2 cellular contexts compared by ENCODE assay signal in the genomic region with DNA sequence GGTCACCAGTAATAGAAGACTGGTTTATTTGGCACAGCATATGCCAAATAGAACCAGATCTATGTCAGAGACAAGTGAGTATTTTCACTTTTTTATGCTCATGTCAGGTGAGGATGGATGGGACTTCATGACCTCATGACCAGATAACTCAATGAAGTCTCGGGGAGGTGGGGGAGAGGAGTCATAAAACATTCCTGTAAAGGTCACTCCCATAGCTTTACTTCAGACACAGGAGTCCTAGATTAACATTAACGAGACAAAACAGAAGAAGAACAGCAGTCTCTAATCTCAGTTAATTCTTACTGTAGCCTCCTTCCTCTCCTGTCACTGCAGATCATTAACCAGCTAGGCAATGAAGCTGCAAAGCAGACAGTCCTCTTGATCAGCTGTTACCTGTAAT.
TF ChIP-seq lines count a peak whose summit lies in the region.

No MANE protein-coding gene starts in this region.

TF ChIP-seq in HEK293, 187 proteins besides CTCF, POLR2A, EP300 and RAD21 (continued from another document):
- TF ChIP-seq, protein P1, sequence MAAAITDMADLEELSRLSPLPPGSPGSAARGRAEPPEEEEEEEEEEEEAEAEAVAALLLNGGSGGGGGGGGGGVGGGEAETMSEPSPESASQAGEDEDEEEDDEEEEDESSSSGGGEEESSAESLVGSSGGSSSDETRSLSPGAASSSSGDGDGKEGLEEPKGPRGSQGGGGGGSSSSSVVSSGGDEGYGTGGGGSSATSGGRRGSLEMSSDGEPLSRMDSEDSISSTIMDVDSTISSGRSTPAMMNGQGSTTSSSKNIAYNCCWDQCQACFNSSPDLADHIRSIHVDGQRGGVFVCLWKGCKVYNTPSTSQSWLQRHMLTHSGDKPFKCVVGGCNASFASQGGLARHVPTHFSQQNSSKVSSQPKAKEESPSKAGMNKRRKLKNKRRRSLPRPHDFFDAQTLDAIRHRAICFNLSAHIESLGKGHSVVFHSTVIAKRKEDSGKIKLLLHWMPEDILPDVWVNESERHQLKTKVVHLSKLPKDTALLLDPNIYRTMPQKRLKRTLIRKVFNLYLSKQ (tag by site-specific recombination; IDR thresholded peaks at IDR 0.05; ENCODE audit: borderline replicate concordance): no peak
TF ChIP-seq in HEK293: peak in this region for 1.

TF ChIP-seq in SK-N-SH, 30 proteins besides CTCF, POLR2A, EP300 and RAD21 (continued from another document):
- TF ChIP-seq, protein P2, sequence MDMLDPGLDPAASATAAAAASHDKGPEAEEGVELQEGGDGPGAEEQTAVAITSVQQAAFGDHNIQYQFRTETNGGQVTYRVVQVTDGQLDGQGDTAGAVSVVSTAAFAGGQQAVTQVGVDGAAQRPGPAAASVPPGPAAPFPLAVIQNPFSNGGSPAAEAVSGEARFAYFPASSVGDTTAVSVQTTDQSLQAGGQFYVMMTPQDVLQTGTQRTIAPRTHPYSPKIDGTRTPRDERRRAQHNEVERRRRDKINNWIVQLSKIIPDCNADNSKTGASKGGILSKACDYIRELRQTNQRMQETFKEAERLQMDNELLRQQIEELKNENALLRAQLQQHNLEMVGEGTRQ (IDR thresholded peaks at IDR 0.05; ENCODE audit: borderline replicate concordance, low read depth, low read length): no peak
- no peak for TF ChIP-seq TEAD4 (IDR thresholded peaks at IDR 0.05; ENCODE audit: borderline replicate concordance, insufficient read depth)
- TF ChIP-seq RCOR1 (IDR thresholded peaks at IDR 0.05; ENCODE audit: low read length): no peak
- no peak for TF ChIP-seq RXRA (IDR thresholded peaks at IDR 0.05; ENCODE audit: borderline replicate concordance, low read depth)
- TF ChIP-seq, protein P3, sequence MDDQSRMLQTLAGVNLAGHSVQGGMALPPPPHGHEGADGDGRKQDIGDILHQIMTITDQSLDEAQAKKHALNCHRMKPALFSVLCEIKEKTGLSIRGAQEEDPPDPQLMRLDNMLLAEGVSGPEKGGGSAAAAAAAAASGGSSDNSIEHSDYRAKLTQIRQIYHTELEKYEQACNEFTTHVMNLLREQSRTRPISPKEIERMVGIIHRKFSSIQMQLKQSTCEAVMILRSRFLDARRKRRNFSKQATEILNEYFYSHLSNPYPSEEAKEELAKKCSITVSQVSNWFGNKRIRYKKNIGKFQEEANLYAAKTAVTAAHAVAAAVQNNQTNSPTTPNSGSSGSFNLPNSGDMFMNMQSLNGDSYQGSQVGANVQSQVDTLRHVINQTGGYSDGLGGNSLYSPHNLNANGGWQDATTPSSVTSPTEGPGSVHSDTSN (IDR thresholded peaks at IDR 0.05): no peak
- no peak for TF ChIP-seq EZH2phosphoT487 (IDR thresholded peaks at IDR 0.05; ENCODE audit: borderline replicate concordance, low read depth)
- TF ChIP-seq JUND (IDR thresholded peaks at IDR 0.05): no peak
- TF ChIP-seq, protein P4, sequence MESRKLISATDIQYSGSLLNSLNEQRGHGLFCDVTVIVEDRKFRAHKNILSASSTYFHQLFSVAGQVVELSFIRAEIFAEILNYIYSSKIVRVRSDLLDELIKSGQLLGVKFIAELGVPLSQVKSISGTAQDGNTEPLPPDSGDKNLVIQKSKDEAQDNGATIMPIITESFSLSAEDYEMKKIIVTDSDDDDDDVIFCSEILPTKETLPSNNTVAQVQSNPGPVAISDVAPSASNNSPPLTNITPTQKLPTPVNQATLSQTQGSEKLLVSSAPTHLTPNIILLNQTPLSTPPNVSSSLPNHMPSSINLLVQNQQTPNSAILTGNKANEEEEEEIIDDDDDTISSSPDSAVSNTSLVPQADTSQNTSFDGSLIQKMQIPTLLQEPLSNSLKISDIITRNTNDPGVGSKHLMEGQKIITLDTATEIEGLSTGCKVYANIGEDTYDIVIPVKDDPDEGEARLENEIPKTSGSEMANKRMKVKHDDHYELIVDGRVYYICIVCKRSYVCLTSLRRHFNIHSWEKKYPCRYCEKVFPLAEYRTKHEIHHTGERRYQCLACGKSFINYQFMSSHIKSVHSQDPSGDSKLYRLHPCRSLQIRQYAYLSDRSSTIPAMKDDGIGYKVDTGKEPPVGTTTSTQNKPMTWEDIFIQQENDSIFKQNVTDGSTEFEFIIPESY (IDR thresholded peaks at IDR 0.05; ENCODE audit: borderline replicate concordance, low read depth): no peak
- no peak for TF ChIP-seq RFX5 (IDR thresholded peaks at IDR 0.05; ENCODE audit: low read length)
- no peak for TF ChIP-seq GATA2 (CRISPR knock-in tag; IDR thresholded peaks at IDR 0.05)
TF ChIP-seq in SK-N-SH: peak in this region for 0.
